In the genomic region with DNA sequence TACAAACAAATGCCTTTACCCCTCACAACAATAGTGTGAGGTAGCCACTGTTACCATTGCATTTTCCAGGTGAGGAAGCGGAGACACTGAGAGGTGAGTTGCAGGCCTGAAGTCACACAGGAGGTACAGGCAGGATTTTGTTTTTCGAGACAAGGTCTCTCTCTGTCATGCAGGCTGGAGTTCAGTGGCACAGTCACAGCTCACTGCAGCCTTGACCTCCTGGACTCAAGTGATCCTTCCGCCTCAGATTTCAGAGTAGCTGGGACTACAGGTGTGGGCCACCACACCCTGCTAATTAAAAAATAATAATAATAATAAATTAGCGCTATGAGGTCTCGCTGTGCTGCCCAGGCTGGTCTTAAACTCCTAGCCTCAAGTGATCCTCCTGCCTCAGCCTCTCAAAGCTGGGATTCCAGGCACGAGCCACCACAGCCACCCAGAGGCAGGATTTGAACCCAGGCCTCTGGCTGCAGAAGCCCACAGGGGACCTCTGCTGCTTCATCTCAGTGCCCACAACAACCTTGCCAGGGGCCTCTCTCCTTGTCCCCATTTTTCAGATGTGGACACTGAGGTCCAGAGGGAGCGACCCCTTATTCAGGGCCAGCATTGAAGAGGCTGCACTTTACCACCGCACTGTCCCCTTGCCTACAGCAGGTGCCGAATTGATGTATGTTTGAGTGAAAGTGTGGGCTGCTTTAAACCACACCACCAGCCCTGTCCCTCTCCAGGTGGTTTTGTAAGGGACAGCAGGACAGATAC, we compare ENCODE assay signal across 34 cellular contexts. TPM values are rescaled to one million over a fixed set of nuclear protein-coding genes. Genes with fewer than 3 reads are reported as not detected.
"Had no signal": no experiment of that assay in that cellular context is flagged by ENCODE, and none has a peak within 500 bp of the region (broad histone marks: within the 10 kb centered on the region; RNA-seq: fewer than 3 reads in every experiment).

No MANE protein-coding gene starts in this region.

- H3K4me1 Mint-ChIP-seq: central memory CD8-positive, alpha-beta T cell had no signal

- H3K27ac Mint-ChIP-seq: activated CD4-positive, alpha-beta T cell treated with anti-CD3 and anti-CD28 coated beads, Interleukin-2, amount 10 ng/mL, durations not matched to agents 24 days and 14 days; activated CD8-positive, alpha-beta T cell treated with anti-CD3 and anti-CD28 coated beads for 36 hours; activated naive CD8-positive, alpha-beta T cell treated with anti-CD3 and anti-CD28 coated beads for 36 hours; activated T-cell treated with anti-CD3 and anti-CD28 coated beads, Interleukin-2, amount 50 U/mL, for 72 hours; activated T-helper 17 cell treated with anti-CD3 and anti-CD28 coated beads, Interleukin-2, amount 50 U/mL, for 72 hours had no signal

- H3K4me3 ChIP-seq: cardiac muscle cell, MG63 had no signal

- H3K9me3 ChIP-seq: MG63 had no signal

- H3K4me3 Mint-ChIP-seq: activated CD8-positive, alpha-beta T cell treated with anti-CD3 and anti-CD28 coated beads for 36 hours; activated naive CD8-positive, alpha-beta T cell treated with anti-CD3 and anti-CD28 coated beads for 36 hours; activated T-helper 17 cell treated with anti-CD3 and anti-CD28 coated beads, Interleukin-2, amount 50 U/mL, for 72 hours; central memory CD8-positive, alpha-beta T cell had no signal

- FAIRE-seq: RCC 7860, TTC549 had no signal

- H3K27me3 Mint-ChIP-seq: activated CD8-positive, alpha-beta T cell treated with anti-CD3 and anti-CD28 coated beads for 36 hours; activated naive CD8-positive, alpha-beta T cell treated with anti-CD3 and anti-CD28 coated beads for 36 hours; activated T-helper 17 cell treated with anti-CD3 and anti-CD28 coated beads, Interleukin-2, amount 50 U/mL, for 72 hours; central memory CD8-positive, alpha-beta T cell had no signal

- H3K9me3 Mint-ChIP-seq: activated CD4-positive, alpha-beta T cell treated with anti-CD3 and anti-CD28 coated beads, Interleukin-2, amount 10 ng/mL, durations not matched to agents 24 days and 14 days; activated CD8-positive, alpha-beta T cell treated with anti-CD3 and anti-CD28 coated beads for 36 hours; activated naive CD8-positive, alpha-beta T cell treated with anti-CD3 and anti-CD28 coated beads for 36 hours; activated T-helper 17 cell treated with anti-CD3 and anti-CD28 coated beads, Interleukin-2, amount 50 U/mL, for 72 hours; central memory CD8-positive, alpha-beta T cell had no signal

- ATAC-seq: activated CD8-positive, alpha-beta T cell treated with anti-CD3 and anti-CD28 coated beads for 36 hours; activated T-cell treated with anti-CD3 and anti-CD28 coated beads, Interleukin-2, amount 50 U/mL, for 72 hours; activated T-helper 17 cell treated with anti-CD3 and anti-CD28 coated beads, Interleukin-2, amount 50 U/mL, for 72 hours; PC-3 had no signal

- DNase-seq: activated CD4-positive, alpha-beta T cell treated with anti-CD3 and anti-CD28 coated beads, Interleukin-2, amount 10 ng/mL, durations not matched to agents 24 days and 14 days; activated CD4-positive, alpha-beta T cell treated with anti-CD3 and anti-CD28 coated beads, Interleukin-2, amount 50 U/mL, for 4 hours; activated CD8-positive, alpha-beta T cell treated with anti-CD3 and anti-CD28 coated beads for 36 hours; activated effector memory CD4-positive, alpha-beta T cell treated with anti-CD3 and anti-CD28 coated beads, Interleukin-2, amount 50 U/mL, for 16 hours; activated naive CD4-positive, alpha-beta T cell; activated naive CD4-positive, alpha-beta T cell treated with anti-CD3 and anti-CD28 coated beads, Interleukin-2, amount 50 U/mL, for 16 hours; activated naive CD8-positive, alpha-beta T cell treated with anti-CD3 and anti-CD28 coated beads for 36 hours; activated T-cell treated with anti-CD3 and anti-CD28 coated beads, Interleukin-2, amount 50 U/mL, for 1 hour; activated T-cell treated with anti-CD3 and anti-CD28 coated beads, Interleukin-2, amount 50 U/mL, for 72 hours; amniotic stem cell; aorta; Kasumi-1; KBM-7; MG63; MV-4-11; NCI-H1092; NCI-H1436 treated with DMSO at 0.1 percent for 48 hours; NCI-H1694 treated with DMSO at 0.1 percent for 48 hours; NCI-H2029; NCI-H345; NCI-H524 treated with DMSO at 0.1 percent for 48 hours; PC-3; Right ventricle myocardium superior; SW 1271 had no signal

- H3K27ac ChIP-seq: cardiac muscle cell, RWPE1 had no signal

- H3K36me3 ChIP-seq: cardiac muscle cell, MG63 had no signal

- H3K27me3 ChIP-seq: cardiac muscle cell, MG63 had no signal

- H3K36me3 Mint-ChIP-seq: activated naive CD8-positive, alpha-beta T cell treated with anti-CD3 and anti-CD28 coated beads for 36 hours had no signal

RNA-seq across cellular contexts. Expression of a gene that starts 16.0 kb away (rescaled TPM):
- total RNA-seq: activated CD4-positive, alpha-beta T cell treated with anti-CD3 and anti-CD28 coated beads, Interleukin-2, amount 10 ng/mL, durations not matched to agents 24 days and 14 days; activated CD8-positive, alpha-beta memory T cell treated with anti-CD3 and anti-CD28 coated beads for 36 hours; activated CD8-positive, alpha-beta T cell treated with anti-CD3 and anti-CD28 coated beads for 36 hours; activated naive CD8-positive, alpha-beta T cell treated with anti-CD3 and anti-CD28 coated beads for 36 hours; activated T-cell treated with anti-CD3 and anti-CD28 coated beads, Interleukin-2, amount 50 U/mL, for 72 hours; cardiac muscle cell; NCI-H460; PC-3; Right ventricle myocardium superior; T-helper 1 cell treated with Interleukin-12 subunit alpha and Interleukin-12 subunit beta and Interleukin-4 antibody, amounts not matched to agents 30 ng/mL and 1 ng/mL, for 36 hours; T-helper 2 cell treated with Interferon-gamma antibody and Interleukin-4, amounts not matched to agents 100 ng/mL and 5 ng/mL, for 36 hours had no signal
- polyA plus RNA-seq: aorta, cardiac muscle cell had no signal
